Comparison of ENCODE assay signal across 24 cellular contexts in genomic region chr2:2636813-2637212, GRCh38.
DNase-seq lines count a peak whose midpoint lies in the region; ATAC-seq, FAIRE-seq and TF ChIP-seq lines count a peak whose summit lies in the region.
"Had no signal": no experiment of that assay in that cellular context is flagged by ENCODE, and none has a peak within 500 bp of the region (broad histone marks: within the 10 kb centered on the region; RNA-seq: fewer than 3 reads in every experiment).

No MANE protein-coding gene starts in this region.

- CTCF ChIA-PET in H1 (lab: Charles Lee; ENCODE audit: partially characterized antibody), result interaction anchor here (1.4 kb wide), 2 partner anchors 47 to 62 kb away, joined by 3 to 6 read pairs; no protein-coding TSS in a partner anchor

- H3K4me1 ChIP-seq in H1 (replicated peaks in 1 of 4; ENCODE audit: control insufficient read depth in 3 of 4, insufficient read depth in 4 of 4, low read length in 3 of 4), result no peaks in the 10 kb centered on the region; a peak in 3 of 7 replicates
- H3K4me1 ChIP-seq in neuronal stem cell (ENCODE audit: control insufficient read depth in 2 of 2, insufficient read depth in 1 of 2, low read depth in 1 of 2, low read length in 2 of 2), result peaks cover 0 to 18% of the 10 kb centered on the region in 2 donors
- no peaks in the 10 kb centered on the region for H3K4me1 ChIP-seq in aorta (ENCODE audit: control insufficient read depth in 1 of 2, insufficient read depth in 2 of 2, low read length in 2 of 2)
- H3K4me1 ChIP-seq: BE2C had no signal

- TF ChIP-seq CTCF in H1 (IDR thresholded peaks at IDR 0.05; ENCODE audit: control extremely low read depth in 1 of 3, insufficient read depth in 1 of 3, low read depth in 1 of 3, low read length in 3 of 3), result no peak

- H3K27ac ChIP-seq in H1 (ENCODE audit: low read depth, low read length) (no peak overlapping the region), neuronal stem cell (replicated peaks; ENCODE audit: low read length) (no peak overlapping the region), aorta (ENCODE audit: low read depth in 1 of 2, low read length in 2 of 2) (no peak overlapping the region)
- H3K27ac ChIP-seq: KMS-11 had no signal

- no peaks in the 10 kb centered on the region for H3K4me1 Mint-ChIP-seq in activated T-cell treated with anti-CD3 and anti-CD28 coated beads, Interleukin-2, amount 50 U/mL, for 72 hours (ENCODE audit: low read depth)
- H3K4me1 Mint-ChIP-seq in activated naive CD8-positive, alpha-beta T cell treated with anti-CD3 and anti-CD28 coated beads for 36 hours, result no peaks in the 10 kb centered on the region
- H3K4me1 Mint-ChIP-seq: CD14-positive monocyte; CD8-positive, alpha-beta memory T cell had no signal

- TF ChIP-seq RAD21 in H1 (IDR thresholded peaks at IDR 0.05 in 1 of 2, conservative IDR thresholded peaks at IDR 0.05 in 1 of 2; ENCODE audit: low read depth in 2 of 2, low read length in 2 of 2), result no peak

- ATAC-seq in activated T-cell treated with anti-CD3 and anti-CD28 coated beads, Interleukin-2, amount 50 U/mL, for 72 hours (replicated peaks in 1 of 2), result no peak
- no peak for ATAC-seq in aorta (ENCODE audit: low FRiP score)
- ATAC-seq: Panc1 had no signal

- H3K18ac ChIP-seq in H1 (ENCODE audit: extremely low read depth, low read length), result no peak overlapping the region
- no peak overlapping the region for H3K18ac ChIP-seq in neuronal stem cell (ENCODE audit: low read length)

- H2AK5ac ChIP-seq in H1 (ENCODE audit: low read depth, low read length) (no peak overlapping the region), neuronal stem cell (ENCODE audit: low read depth, low read length) (no peak overlapping the region)

- H3K79me2 ChIP-seq in H1 (ENCODE audit: control insufficient read depth in 1 of 2, insufficient read depth in 2 of 2, low read length in 2 of 2), result no peaks in the 10 kb centered on the region

- H2AFZ ChIP-seq in H1 (ENCODE audit: low read length) (no peak overlapping the region), neuronal stem cell (ENCODE audit: low read length) (no peak overlapping the region)

- no peak overlapping the region for H2BK5ac ChIP-seq in H1 (ENCODE audit: low read depth, low read length)
- H2BK5ac ChIP-seq in neuronal stem cell (ENCODE audit: low read length), result no peak overlapping the region

- TF ChIP-seq EP300 in H1 (IDR thresholded peaks at IDR 0.05; ENCODE audit: borderline replicate concordance in 1 of 2, low read depth in 2 of 2, low read length in 2 of 2), result no peak

- H3K27ac Mint-ChIP-seq in activated T-cell treated with anti-CD3 and anti-CD28 coated beads, Interleukin-2, amount 50 U/mL, for 72 hours, result no peak overlapping the region
- no peak overlapping the region for H3K27ac Mint-ChIP-seq in activated naive CD8-positive, alpha-beta T cell treated with anti-CD3 and anti-CD28 coated beads for 36 hours
- H3K27ac Mint-ChIP-seq: CD8-positive, alpha-beta memory T cell had no signal

- H3K9me3 ChIP-seq in H1 (ENCODE audit: insufficient read depth in 2 of 2, low read depth in 1 of 2, low read length in 1 of 2) (no peaks in the 10 kb centered on the region), neuronal stem cell (replicated peaks in 1 of 2; ENCODE audit: control insufficient read depth in 2 of 2, insufficient read depth in 1 of 2, low read depth in 1 of 2, low read length in 2 of 2) (peaks cover 0 to 2% of the 10 kb centered on the region in 2 donors), aorta (ENCODE audit: control insufficient read depth, low read length) (no peaks in the 10 kb centered on the region)
- H3K9me3 ChIP-seq: BE2C had no signal

- no peak overlapping the region for H3K23ac ChIP-seq in H1 (ENCODE audit: insufficient read length)
- no peak overlapping the region for H3K23ac ChIP-seq in neuronal stem cell (ENCODE audit: low read depth, low read length, poor library complexity)

- H3K23me2 ChIP-seq in H1 (ENCODE audit: low read depth, low read length), result no peaks in the 10 kb centered on the region

- H3K9me3 Mint-ChIP-seq in activated T-cell treated with anti-CD3 and anti-CD28 coated beads, Interleukin-2, amount 50 U/mL, for 72 hours, result peaks cover 0 to 2% of the 10 kb centered on the region in 2 donors
- H3K9me3 Mint-ChIP-seq in activated naive CD8-positive, alpha-beta T cell treated with anti-CD3 and anti-CD28 coated beads for 36 hours, result peaks cover 1% of the 10 kb centered on the region

- H4K5ac ChIP-seq in H1 (ENCODE audit: insufficient read length, low read depth, low read length), result no peak overlapping the region

- H4K8ac ChIP-seq in H1 (ENCODE audit: extremely low read depth, insufficient read depth, low read length), result no peak overlapping the region
- no peak overlapping the region for H4K8ac ChIP-seq in neuronal stem cell (ENCODE audit: low read depth, low read length)

- no peak overlapping the region for H3K14ac ChIP-seq in H1 (ENCODE audit: insufficient read length)
- no peak overlapping the region for H3K14ac ChIP-seq in neuronal stem cell (ENCODE audit: low read length)

- 0 out of 2 replicates have a peak overlapping the region, but pooled peaks have one; percentile 39 for H2BK12ac ChIP-seq in H1 (ENCODE audit: low read depth, low read length)
- no peak overlapping the region for H2BK12ac ChIP-seq in neuronal stem cell (ENCODE audit: low read length)

- no peak overlapping the region for H4K91ac ChIP-seq in H1 (replicated peaks; ENCODE audit: insufficient read length, low read length)
- H4K91ac ChIP-seq in neuronal stem cell (ENCODE audit: low read depth, low read length, poor library complexity), result no peak overlapping the region

- H3K4ac ChIP-seq in H1 (replicated peaks; ENCODE audit: insufficient read length, low read depth, low read length), result no peak overlapping the region
- peak overlapping the region; percentile 53 for H3K4ac ChIP-seq in neuronal stem cell (ENCODE audit: low read length)

- no peak overlapping the region for H3K4me2 ChIP-seq in H1 (ENCODE audit: insufficient read depth in 1 of 2, low read depth in 2 of 2, low read length in 2 of 2)
- H3K4me2 ChIP-seq in neuronal stem cell (ENCODE audit: insufficient read depth, low read length, poor library complexity, severe bottlenecking), result no peak overlapping the region
- H3K4me2 ChIP-seq: KMS-11 had no signal

- H2BK120ac ChIP-seq in H1 (replicated peaks; ENCODE audit: low read depth, low read length) (no peak overlapping the region), neuronal stem cell (ENCODE audit: low read depth, low read length) (no peak overlapping the region)

- H4K20me1 ChIP-seq in H1 (replicated peaks in 1 of 2; ENCODE audit: control insufficient read depth in 1 of 2, insufficient read depth in 2 of 2, low read length in 2 of 2), result peaks cover 0 to 4% of the 10 kb centered on the region in 2 experiments

- no peaks in the 10 kb centered on the region for H3K27me3 Mint-ChIP-seq in activated T-cell treated with anti-CD3 and anti-CD28 coated beads, Interleukin-2, amount 50 U/mL, for 72 hours (ENCODE audit: low read depth)
- no peaks in the 10 kb centered on the region for H3K27me3 Mint-ChIP-seq in activated naive CD8-positive, alpha-beta T cell treated with anti-CD3 and anti-CD28 coated beads for 36 hours

- H2BK15ac ChIP-seq in H1 (ENCODE audit: low read length) (no peak overlapping the region), neuronal stem cell (ENCODE audit: low read length) (no peak overlapping the region)

- no peak overlapping the region for H3K4me3 Mint-ChIP-seq in activated T-cell treated with anti-CD3 and anti-CD28 coated beads, Interleukin-2, amount 50 U/mL, for 72 hours
- no peak overlapping the region for H3K4me3 Mint-ChIP-seq in activated naive CD8-positive, alpha-beta T cell treated with anti-CD3 and anti-CD28 coated beads for 36 hours
- H3K4me3 Mint-ChIP-seq: CD14-positive monocyte; CD8-positive, alpha-beta memory T cell; IgD-negative memory B cell had no signal

- H3K27me3 ChIP-seq in H1 (replicated peaks in 1 of 4; ENCODE audit: control insufficient read depth in 3 of 4, extremely low read depth in 1 of 4, insufficient read depth in 3 of 4, low read length in 3 of 4) (no peaks in the 10 kb centered on the region), neuronal stem cell (ENCODE audit: control insufficient read depth in 3 of 3, insufficient read depth in 3 of 3, low read depth in 1 of 3, low read length in 3 of 3) (no peaks in the 10 kb centered on the region), aorta (ENCODE audit: control insufficient read depth in 1 of 2, insufficient read depth in 2 of 2, low read length in 1 of 2) (no peaks in the 10 kb centered on the region)
- H3K27me3 ChIP-seq: BE2C had no signal

- POLR2A ChIA-PET in H1 (lab: Charles Lee; ENCODE audit: partially characterized antibody), result no interaction called here

- DNase-seq in NCI-H2171 treated with DMSO at 0.1 percent for 48 hours (lab: John Stamatoyannopoulos, UW) (peak; percentile 39), NCI-H2171 (lab: John Stamatoyannopoulos, UW) (no peak), SHP77 (lab: John Stamatoyannopoulos, UW) (peak; percentile 63 to 72), H1 (ENCODE audit: low read depth in 1 of 2, low spot score in 2 of 2) (peak in 1 of 2 experiments; percentile 22), neuronal stem cell (ENCODE audit: low spot score) (no peak), aorta (no peak)
- DNase-seq in activated T-cell treated with anti-CD3 and anti-CD28 coated beads, Interleukin-2, amount 50 U/mL, for 72 hours, result no peak
- no peak for DNase-seq in activated naive CD8-positive, alpha-beta T cell treated with anti-CD3 and anti-CD28 coated beads for 36 hours
- DNase-seq: 8988T; ACHN; BE2C; CD8-positive, alpha-beta memory T cell; DMS79 treated with DMSO at 0.1 percent for 48 hours; GF-D8; MM.1S; NCI-H2029; NCI-H69 had no signal

- H3K4me3 ChIP-seq in H1 (ENCODE audit: extremely low read depth in 1 of 4, insufficient read depth in 2 of 4, low read depth in 3 of 4, low read length in 4 of 4) (no peak overlapping the region), neuronal stem cell (ENCODE audit: low read length in 2 of 2) (no peak overlapping the region), aorta (ENCODE audit: low read length in 2 of 2) (no peak overlapping the region)

- FAIRE-seq in H1 (lab: Jason Lieb, UNC), result no peak
- FAIRE-seq: GM12891, GM19239, H54 had no signal

- TF ChIP-seq POLR2A in H1 (IDR thresholded peaks at IDR 0.05; ENCODE audit: control extremely low read depth in 1 of 2, low read depth in 2 of 2, low read length in 2 of 2), result no peak

- no peak overlapping the region for H2BK20ac ChIP-seq in H1 (ENCODE audit: low read length)

- no peak overlapping the region for H3K56ac ChIP-seq in H1 (replicated peaks; ENCODE audit: insufficient read length, low read depth, low read length)

- no peaks in the 10 kb centered on the region for H3K79me1 ChIP-seq in H1 (ENCODE audit: low read depth, low read length)
- H3K79me1 ChIP-seq in neuronal stem cell (ENCODE audit: low read depth, low read length), result no peaks in the 10 kb centered on the region

- H3K36me3 ChIP-seq in H1 (ENCODE audit: control insufficient read depth in 2 of 4, insufficient read depth in 4 of 4, low read length in 3 of 4) (no peaks in the 10 kb centered on the region), neuronal stem cell (replicated peaks in 1 of 2; ENCODE audit: control insufficient read depth in 2 of 2, insufficient read depth in 2 of 2, low read length in 2 of 2) (no peaks in the 10 kb centered on the region), aorta (ENCODE audit: control insufficient read depth in 1 of 2, insufficient read depth in 2 of 2, low read length in 1 of 2) (no peaks in the 10 kb centered on the region)
- H3K36me3 ChIP-seq: BE2C had no signal

- intact Hi-C loops in aorta (cut with DNase I), result no loop called here

- 97% methylated on average over 4 of the region's 5 CpGs; no CpG with 5 or more reads in 1 of the 2 experiments for WGBS in H1 (ENCODE audit: extremely low coverage in 1 of 2, insufficient coverage in 1 of 2, insufficient read length in 1 of 2, insufficient replicate concordance in 2 of 2, low coverage in 1 of 2, low lambda C conversion rate in 2 of 2, missing lambda C conversion rate in 1 of 2), 2 experiments
- no CpG with 5 or more reads among the region's 5 CpGs for WGBS in neuronal stem cell (ENCODE audit: extremely low coverage in 2 of 2, insufficient read length in 2 of 2, insufficient replicate concordance in 1 of 2), 2 donors
- 83 to 87% methylated on average over 5 of the region's 5 CpGs for WGBS in aorta, 2 donors

- H3K9ac ChIP-seq in H1 (replicated peaks in 1 of 4; ENCODE audit: extremely low read depth in 1 of 4, low read depth in 3 of 4, low read length in 3 of 4) (no peak overlapping the region), neuronal stem cell (ENCODE audit: low read depth, low read length, poor library complexity) (no peak overlapping the region)
- H3K9ac ChIP-seq: KMS-11 had no signal

- H3K36me3 Mint-ChIP-seq in activated T-cell treated with anti-CD3 and anti-CD28 coated beads, Interleukin-2, amount 50 U/mL, for 72 hours (ENCODE audit: insufficient read depth in 2 of 2), result no peaks in the 10 kb centered on the region
- H3K36me3 Mint-ChIP-seq in activated naive CD8-positive, alpha-beta T cell treated with anti-CD3 and anti-CD28 coated beads for 36 hours, result no peaks in the 10 kb centered on the region
- H3K36me3 Mint-ChIP-seq: CD14-positive monocyte; CD8-positive, alpha-beta memory T cell; IgD-negative memory B cell had no signal

Comparison
In these comparisons a context has a peak if more than half of its experiments do, and no peak if none do; other contexts are left out.
1. DNase-seq: peak in NCI-H2171 treated with DMSO at 0.1 percent for 48 hours (single experiment) and SHP77 (2 of 2); none in NCI-H2171 (single experiment), neuronal stem cell (single experiment), activated T-cell treated with anti-CD3 and anti-CD28 coated beads, Interleukin-2, amount 50 U/mL, for 72 hours (0 of 2), activated naive CD8-positive, alpha-beta T cell treated with anti-CD3 and anti-CD28 coated beads for 36 hours (single experiment) and aorta (0 of 2).